Comparison of ENCODE assay signal across 19 cellular contexts in genomic region chr16:88407042-88407420, GRCh38. TPM values are rescaled to one million over a fixed set of nuclear protein-coding genes. Genes with fewer than 3 reads are reported as not detected.
DNase-seq lines count a peak whose midpoint lies in the region; ATAC-seq, FAIRE-seq and TF ChIP-seq lines count a peak whose summit lies in the region.
"Had no signal": no experiment of that assay in that cellular context is flagged by ENCODE, and none has a peak within 500 bp of the region (broad histone marks: within the 10 kb centered on the region; RNA-seq: fewer than 3 reads in every experiment).

No MANE protein-coding gene starts in this region.

- no peak for ATAC-seq in SK-N-SH treated with all-trans-retinoic acid at 6 μM for 48 hours
- ATAC-seq: CD8-positive, alpha-beta T cell had no signal

- H4K20me1 ChIP-seq in SK-N-SH (ENCODE audit: insufficient read depth) (0 out of 2 replicates have a peak, but pooled peaks cover 18% of the 10 kb centered on the region), BLaER1 (no peaks in the 10 kb centered on the region), neural progenitor cell (ENCODE audit: low read depth) (no peaks in the 10 kb centered on the region)

- H3K9me3 Mint-ChIP-seq in neural progenitor cell = no peaks in the 10 kb centered on the region
- H3K9me3 Mint-ChIP-seq: CD8-positive, alpha-beta T cell had no signal

- intact Hi-C loops in ascending aorta (cut with DNase I) = no loop called here

- H2AFZ ChIP-seq in SK-N-SH (ENCODE audit: low read depth) (no peak overlapping the region), neural progenitor cell (replicated peaks) (no peak overlapping the region)

- no peak for FAIRE-seq in RCC 7860 (lab: Jason Lieb, UNC)
- FAIRE-seq: A549, H1 had no signal

- DNase-seq in SK-N-SH = no peak
- DNase-seq in adipocyte (ENCODE audit: low read depth) = no peak
- DNase-seq in neural progenitor cell (ENCODE audit: low spot score) = no peak
- DNase-seq in coronary artery (ENCODE audit: low spot score) = no peak
- no peak for DNase-seq in RCC 7860 (ENCODE audit: low spot score)
- DNase-seq in ascending aorta (ENCODE audit: low spot score in 2 of 2) = no peak
- DNase-seq: AML-193; Calu3; CD8-positive, alpha-beta T cell; DMS79 treated with DMSO at 0.1 percent for 48 hours; GF-D8; IMR-90 had no signal

- H3K9ac ChIP-seq in SK-N-SH = no peak overlapping the region
- no peak overlapping the region for H3K9ac ChIP-seq in BLaER1
- H3K9ac ChIP-seq in adipocyte (ENCODE audit: low read length) = peak overlapping the region; percentile 83
- no peak overlapping the region for H3K9ac ChIP-seq in neural progenitor cell

- no peaks in the 10 kb centered on the region for H3K36me3 Mint-ChIP-seq in neural progenitor cell
- H3K36me3 Mint-ChIP-seq: CD8-positive, alpha-beta T cell had no signal

- H3K27ac Mint-ChIP-seq in neural progenitor cell = peak overlapping the region; percentile 50
- H3K27ac Mint-ChIP-seq: CD8-positive, alpha-beta T cell had no signal

- WGBS in SK-N-SH (ENCODE audit: low lambda C conversion rate) = 98% methylated on average over 12 of the region's 20 CpGs

- H3K4me2 ChIP-seq in SK-N-SH (no peak overlapping the region), BLaER1 (peak overlapping the region; percentile 53; the same call in 1 of the 2 replicates), neural progenitor cell (no peak overlapping the region)
- H3K4me2 ChIP-seq: A549 had no signal

- TF ChIP-seq RAD21 in SK-N-SH (IDR thresholded peaks at IDR 0.05; ENCODE audit: low read length) = no peak

- H3K27ac ChIP-seq in SK-N-SH (ENCODE audit: low read depth in 2 of 2, low read length in 1 of 2) (peak overlapping the region in 1 of 2 experiments; percentile 91; a peak in 2 of 4 replicates), BLaER1 (no peak overlapping the region), neural progenitor cell (no peak overlapping the region), coronary artery (no peak overlapping the region), ascending aorta (no peak overlapping the region)
- H3K27ac ChIP-seq: 22Rv1, A549, HL-60 had no signal

- no peaks in the 10 kb centered on the region for H3K27me3 ChIP-seq in SK-N-SH (ENCODE audit: insufficient read depth)
- no peaks in the 10 kb centered on the region for H3K27me3 ChIP-seq in BLaER1
- no peaks in the 10 kb centered on the region for H3K27me3 ChIP-seq in adipocyte (replicated peaks; ENCODE audit: control insufficient read depth, insufficient read depth, low read length)
- H3K27me3 ChIP-seq in neural progenitor cell = no peaks in the 10 kb centered on the region
- H3K27me3 ChIP-seq in ascending aorta = no peaks in the 10 kb centered on the region

- H3K4me1 Mint-ChIP-seq in neural progenitor cell = peaks cover 19% of the 10 kb centered on the region

- no peak overlapping the region for H3K4me3 Mint-ChIP-seq in neural progenitor cell
- H3K4me3 Mint-ChIP-seq: CD8-positive, alpha-beta T cell had no signal

- H3K9me3 ChIP-seq in SK-N-SH = no peaks in the 10 kb centered on the region
- H3K9me3 ChIP-seq in BLaER1 = no peaks in the 10 kb centered on the region
- H3K9me3 ChIP-seq in adipocyte (ENCODE audit: control insufficient read depth, low read length) = no peaks in the 10 kb centered on the region
- H3K9me3 ChIP-seq in neural progenitor cell (ENCODE audit: low read depth) = no peaks in the 10 kb centered on the region
- H3K9me3 ChIP-seq in ascending aorta = no peaks in the 10 kb centered on the region
- H3K9me3 ChIP-seq: A549, HAP-1 had no signal

- H3K36me3 ChIP-seq in SK-N-SH (replicated peaks in 1 of 2; ENCODE audit: control insufficient read depth in 1 of 2, insufficient read depth in 2 of 2, low read length in 1 of 2) (no peaks in the 10 kb centered on the region), BLaER1 (no peaks in the 10 kb centered on the region), adipocyte (ENCODE audit: control insufficient read depth, insufficient read depth, low read length, severe bottlenecking) (peaks cover 8% of the 10 kb centered on the region), neural progenitor cell (no peaks in the 10 kb centered on the region), ascending aorta (no peaks in the 10 kb centered on the region)
- H3K36me3 ChIP-seq: HAP-1 had no signal

- TF ChIP-seq EP300 in SK-N-SH (IDR thresholded peaks at IDR 0.05; ENCODE audit: borderline replicate concordance in 1 of 2, low read depth in 1 of 2, low read length in 1 of 2) = no peak

- H3K4me1 ChIP-seq in SK-N-SH (ENCODE audit: control insufficient read depth in 1 of 2, insufficient read depth in 2 of 2, low read depth in 1 of 2, low read length in 1 of 2) = peaks cover 0 to 44% of the 10 kb centered on the region in 2 experiments; a peak in 1 of 4 replicates
- peaks cover 62% of the 10 kb centered on the region for H3K4me1 ChIP-seq in BLaER1
- H3K4me1 ChIP-seq in adipocyte (ENCODE audit: control insufficient read depth, insufficient read depth, low read length) = peaks cover 20% of the 10 kb centered on the region
- no peaks in the 10 kb centered on the region for H3K4me1 ChIP-seq in neural progenitor cell
- peaks cover 0 to 13% of the 10 kb centered on the region in 2 donors for H3K4me1 ChIP-seq in ascending aorta
- H3K4me1 ChIP-seq: HAP-1 had no signal

- peaks cover 12% of the 10 kb centered on the region for H3K27me3 Mint-ChIP-seq in neural progenitor cell (ENCODE audit: insufficient read depth, low read depth)

- no peaks in the 10 kb centered on the region for H3F3A ChIP-seq in SK-N-SH (replicated peaks; ENCODE audit: insufficient read depth)
- H3F3A ChIP-seq in neural progenitor cell (ENCODE audit: low read depth) = no peaks in the 10 kb centered on the region

- H3K4me3 ChIP-seq in SK-N-SH (ENCODE audit: low read depth in 2 of 2, low read length in 1 of 2) = no peak overlapping the region
- H3K4me3 ChIP-seq in BLaER1 = no peak overlapping the region
- H3K4me3 ChIP-seq in adipocyte (ENCODE audit: low read length) = no peak overlapping the region
- no peak overlapping the region for H3K4me3 ChIP-seq in neural progenitor cell
- no peak overlapping the region for H3K4me3 ChIP-seq in coronary artery
- H3K4me3 ChIP-seq in ascending aorta = no peak overlapping the region
- H3K4me3 ChIP-seq: A549, HAP-1 had no signal

- no peaks in the 10 kb centered on the region for H3K9me2 ChIP-seq in SK-N-SH

- CTCF ChIA-PET in SK-N-SH (lab: Yijun Ruan, JAX) = interaction anchor here (1.0 to 2.3 kb wide), 3 partner anchors 13 to 31 kb away, joined by 4 to 12 read pairs (median 5); no protein-coding TSS in a partner anchor

- TF ChIP-seq CTCF in SK-N-SH (IDR thresholded peaks at IDR 0.05) = no peak
- TF ChIP-seq CTCF in neural progenitor cell (IDR thresholded peaks at IDR 0.05) = no peak
- TF ChIP-seq CTCF in coronary artery (IDR thresholded peaks at IDR 0.05) = no peak
- no peak for TF ChIP-seq CTCF in ascending aorta (IDR thresholded peaks at IDR 0.05)

- POLR2A ChIA-PET in SK-N-SH (lab: Yijun Ruan, JAX) = interaction anchor here (0.9 kb wide), 1 partner anchor 163 kb away, joined by 3 read pairs; the partner anchor contains the start of gene ZC3H18

- H3K79me2 ChIP-seq in SK-N-SH (ENCODE audit: insufficient read depth) (no peaks in the 10 kb centered on the region), neural progenitor cell (ENCODE audit: low read depth) (no peaks in the 10 kb centered on the region)

TF ChIP-seq in SK-N-SH, 30 proteins besides CTCF, POLR2A, EP300 and RAD21:
- TF ChIP-seq GATA2 (CRISPR knock-in tag; IDR thresholded peaks at IDR 0.05) = peak; percentile 35
- TF ChIP-seq ELF1 (IDR thresholded peaks at IDR 0.05) = no peak
- TF ChIP-seq MEF2A (IDR thresholded peaks at IDR 0.05; ENCODE audit: borderline replicate concordance, low read depth) = no peak
- TF ChIP-seq TEAD4 (IDR thresholded peaks at IDR 0.05; ENCODE audit: borderline replicate concordance, insufficient read depth) = no peak
- TF ChIP-seq USF2 (IDR thresholded peaks at IDR 0.05; ENCODE audit: borderline replicate concordance, low read depth, low read length) = no peak

TF ChIP-seq in SK-N-SH treated with all-trans-retinoic acid at 6 μM for 48 hours, 23 proteins besides CTCF, POLR2A, EP300 and RAD21 (continues in another document):
- TF ChIP-seq ISL1 (CRISPR knock-in tag; IDR thresholded peaks at IDR 0.05) (no peak), CSDC2 (CRISPR knock-in tag; IDR thresholded peaks at IDR 0.05) (no peak), TCF4 (CRISPR knock-in tag; IDR thresholded peaks at IDR 0.05; ENCODE audit: borderline replicate concordance) (no peak), ZC3H10 (CRISPR knock-in tag; IDR thresholded peaks at IDR 0.05) (no peak), ZNF70 (CRISPR knock-in tag; IDR thresholded peaks at IDR 0.05) (no peak), CSRNP3 (CRISPR knock-in tag; IDR thresholded peaks at IDR 0.05) (no peak), GLIS3 (CRISPR knock-in tag; IDR thresholded peaks at IDR 0.05) (no peak), OSR1 (CRISPR knock-in tag; IDR thresholded peaks at IDR 0.05) (no peak), TOX (CRISPR knock-in tag; IDR thresholded peaks at IDR 0.05; ENCODE audit: borderline replicate concordance) (no peak), ZNF8 (CRISPR knock-in tag; IDR thresholded peaks at IDR 0.05) (no peak), PPARA (CRISPR knock-in tag; IDR thresholded peaks at IDR 0.05; ENCODE audit: borderline replicate concordance) (no peak), BACH2 (CRISPR knock-in tag; IDR thresholded peaks at IDR 0.05; ENCODE audit: borderline replicate concordance) (no peak), RARB (CRISPR knock-in tag; IDR thresholded peaks at IDR 0.05) (no peak)

RNA-seq across cellular contexts. Expression of gene ZNF469, which starts 24.3 kb away (rescaled TPM):
- polyA plus RNA-seq in SK-N-SH (2012; rRNA removed) = 0.24 and 0.56 TPM in 2 replicates
- 0.19 and 0.34 TPM in 2 replicates for polyA plus RNA-seq in SK-N-SH (2012; cell fraction: cytosol; rRNA removed)
- 1.3 and 1.7 TPM in 2 replicates for polyA plus RNA-seq in SK-N-SH (2012; cell fraction: nucleus; rRNA removed)
- total RNA-seq in neural progenitor cell (ENCODE audit: low replicate concordance) (0.02 and 0.03 TPM in 2 replicates), ascending aorta (3.0 TPM)

RNA-seq across cellular contexts. Expression of gene ZFPM1, which starts 46.0 kb away (rescaled TPM):
- polyA plus RNA-seq in SK-N-SH (2012; rRNA removed) = 0.54 and 1.2 TPM in 2 replicates
- 0.54 and 1.0 TPM in 2 replicates for polyA plus RNA-seq in SK-N-SH (2012; cell fraction: cytosol; rRNA removed)
- polyA plus RNA-seq in SK-N-SH (2012; cell fraction: nucleus; rRNA removed) = 3.8 and 5.6 TPM in 2 replicates
- 0.36 and 0.96 TPM in 2 replicates for total RNA-seq in neural progenitor cell (ENCODE audit: low replicate concordance)
- 5.5 TPM for total RNA-seq in ascending aorta
